12 cellular contexts compared by ENCODE assay signal in the genomic region with DNA sequence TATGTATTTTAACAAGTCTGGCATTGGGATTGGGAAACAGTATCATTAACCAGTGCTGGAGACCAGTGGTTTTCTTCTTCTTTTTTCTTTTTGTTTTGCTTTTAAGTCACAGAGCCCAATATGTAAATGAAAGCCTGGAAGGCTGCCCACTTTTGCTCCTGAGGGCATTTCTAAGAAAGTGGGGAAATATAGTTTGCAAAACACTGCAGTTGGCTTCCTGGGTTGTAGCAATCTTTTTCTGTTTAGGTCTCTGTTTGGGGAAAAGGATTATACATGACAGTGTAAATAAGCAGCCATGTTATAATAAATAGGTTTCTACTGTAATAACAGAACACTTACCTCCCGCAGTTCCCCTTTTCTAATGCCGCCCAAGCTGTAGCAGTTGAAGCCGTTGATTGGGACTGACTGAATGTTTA.
DNase-seq lines count a peak whose midpoint lies in the region; ATAC-seq and TF ChIP-seq lines count a peak whose summit lies in the region.
"Had no signal": no experiment of that assay in that cellular context is flagged by ENCODE, and none has a peak within 500 bp of the region (broad histone marks: within the 10 kb centered on the region; RNA-seq: fewer than 3 reads in every experiment).

No MANE protein-coding gene starts in this region.

- no peak for TF ChIP-seq POLR2A in gastrocnemius medialis (IDR thresholded peaks at IDR 0.05)

- peaks cover 0 to 9% of the 10 kb centered on the region in 2 donors for H3K36me3 ChIP-seq in gastrocnemius medialis
- H3K36me3 ChIP-seq: gastroesophageal sphincter, SJCRH30 had no signal

- ATAC-seq in GM21390 (IDR thresholded peaks at IDR 0.05; ENCODE audit: unreplicated experiment) (peak; percentile 77), gastrocnemius medialis (no peak), HG03571 (IDR thresholded peaks at IDR 0.05; ENCODE audit: unreplicated experiment) (no peak)
- no peak for ATAC-seq in activated CD8-positive, alpha-beta T cell treated with anti-CD3 and anti-CD28 coated beads for 36 hours
- ATAC-seq: gastroesophageal sphincter had no signal

- peak; percentile 45 for DNase-seq in M059J (ENCODE audit: low read depth)
- peak; percentile 37 for DNase-seq in astrocyte of the spinal cord (ENCODE audit: low read depth, low spot score)
- DNase-seq in gastrocnemius medialis: no peak
- DNase-seq in RPMI8226: no peak
- DNase-seq in activated CD8-positive, alpha-beta T cell treated with anti-CD3 and anti-CD28 coated beads for 36 hours: no peak
- DNase-seq: aorta; NCI-H2107; SJCRH30; stimulated activated CD8-positive, alpha-beta memory T cell treated with anti-CD3 and anti-CD28 coated beads, Interleukin-4, amount 100 ng/mL, for 48 hours had no signal

- POLR2A ChIA-PET in activated CD8-positive, alpha-beta T cell treated with anti-CD3 and anti-CD28 coated beads for 36 hours (lab: Charles Lee): no interaction called here

- no peaks in the 10 kb centered on the region for H3K9me3 Mint-ChIP-seq in activated CD8-positive, alpha-beta T cell treated with anti-CD3 and anti-CD28 coated beads for 36 hours

- H3K4me3 ChIP-seq in astrocyte of the spinal cord (ENCODE audit: low read depth, low read length) (no peak overlapping the region), gastrocnemius medialis (no peak overlapping the region)
- H3K4me3 ChIP-seq: gastroesophageal sphincter, SJCRH30 had no signal

- H3K4me3 Mint-ChIP-seq in activated CD8-positive, alpha-beta T cell treated with anti-CD3 and anti-CD28 coated beads for 36 hours: no peak overlapping the region

- no peaks in the 10 kb centered on the region for H3K27me3 ChIP-seq in gastrocnemius medialis
- H3K27me3 ChIP-seq: gastroesophageal sphincter, SJCRH30 had no signal

- peaks cover 0 to 5% of the 10 kb centered on the region in 2 donors for H3K4me1 ChIP-seq in gastrocnemius medialis
- H3K4me1 ChIP-seq: gastroesophageal sphincter, SJCRH30 had no signal

- no peaks in the 10 kb centered on the region for H3K4me1 Mint-ChIP-seq in activated CD8-positive, alpha-beta T cell treated with anti-CD3 and anti-CD28 coated beads for 36 hours (ENCODE audit: low read depth)

- no peaks in the 10 kb centered on the region for H3K36me3 Mint-ChIP-seq in activated CD8-positive, alpha-beta T cell treated with anti-CD3 and anti-CD28 coated beads for 36 hours (ENCODE audit: low read depth)

- in situ Hi-C loops in astrocyte of the spinal cord (cut with HindIII; ENCODE audit: low sequenced_read_pairs) (no loop called here), gastrocnemius medialis (cut with MboI; ENCODE audit: low sequenced_read_pairs in 4 of 4) (no loop called here)

- TF ChIP-seq CTCF in astrocyte of the spinal cord (IDR thresholded peaks at IDR 0.05; ENCODE audit: low read depth, low read length) (no peak), gastrocnemius medialis (IDR thresholded peaks at IDR 0.05 in 4 of 5, conservative IDR thresholded peaks at IDR 0.05 in 1 of 5) (no peak)
- no peak for TF ChIP-seq CTCF in activated CD8-positive, alpha-beta T cell treated with anti-CD3 and anti-CD28 coated beads for 36 hours (IDR thresholded peaks at IDR 0.05)

- intact Hi-C loops in gastrocnemius medialis (cut with DNase I; ENCODE audit: low total_unique reads): no loop called here
- intact Hi-C loops in activated CD8-positive, alpha-beta T cell treated with anti-CD3 and anti-CD28 coated beads for 36 hours (cut with micrococcal nuclease): no loop called here

- H3K27ac Mint-ChIP-seq in activated CD8-positive, alpha-beta T cell treated with anti-CD3 and anti-CD28 coated beads for 36 hours: no peak overlapping the region

- no peaks in the 10 kb centered on the region for H3K27me3 Mint-ChIP-seq in activated CD8-positive, alpha-beta T cell treated with anti-CD3 and anti-CD28 coated beads for 36 hours

- H3K9me3 ChIP-seq in gastrocnemius medialis: no peaks in the 10 kb centered on the region
- H3K9me3 ChIP-seq: gastroesophageal sphincter, SJCRH30 had no signal

- CTCF ChIA-PET in activated CD8-positive, alpha-beta T cell treated with anti-CD3 and anti-CD28 coated beads for 36 hours (lab: Charles Lee): no interaction called here

- peak overlapping the region in 3 of 4 donors; percentile 33 to 44 (median 41) for H3K27ac ChIP-seq in gastrocnemius medialis
- H3K27ac ChIP-seq: gastroesophageal sphincter, SJCRH30 had no signal

Comparison
In these comparisons a context has a peak if more than half of its experiments do, and no peak if none do; other contexts are left out.
1. DNase-seq: peak in M059J (single experiment) and astrocyte of the spinal cord (single experiment); none in gastrocnemius medialis (0 of 2), RPMI8226 (single experiment) and activated CD8-positive, alpha-beta T cell treated with anti-CD3 and anti-CD28 coated beads for 36 hours (single experiment).